ENCODE assay signal across 8 cellular contexts in genomic region chr10:102133373-102134195, GRCh38. TPM values are rescaled to one million over a fixed set of nuclear protein-coding genes. Genes with fewer than 3 reads are reported as not detected.
A peak's percentile ranks its signal among the peaks of the same experiment; 100 is the strongest.
DNase-seq lines count a peak whose midpoint lies in the region; ATAC-seq, FAIRE-seq and TF ChIP-seq lines count a peak whose summit lies in the region.

No MANE protein-coding gene starts in this region.

- H3K4me3 ChIP-seq in HL-60 (replicated peaks; ENCODE audit: insufficient read depth, low read length) = peak overlapping the region; percentile 93
- H3K4me3 ChIP-seq in SK-N-MC = peak overlapping the region; percentile 85

- no peaks in the 10 kb centered on the region for H3K9me3 ChIP-seq in SK-N-MC (ENCODE audit: low read depth, low read length)

- ATAC-seq in left ventricle myocardium superior = peak; percentile 53
- no peak for ATAC-seq in GM21447 (IDR thresholded peaks at IDR 0.05; ENCODE audit: unreplicated experiment)

- peak overlapping the region; percentile 95 for H3K9ac ChIP-seq in SK-N-MC (ENCODE audit: insufficient read length)

- peaks cover 10% of the 10 kb centered on the region for H3K36me3 ChIP-seq in SK-N-MC (ENCODE audit: insufficient read depth, low read length)

- no peak for TF ChIP-seq CTCF in HL-60 (IDR thresholded peaks at IDR 0.05; ENCODE audit: insufficient read depth, low read length)

- intact Hi-C loops in left ventricle myocardium superior (cut with micrococcal nuclease) (no loop called here), posterior cingulate gyrus (cut with DNase I) (loop anchor here (1.0 kb wide), 1 partner anchor 19 kb away; the partner anchor contains the start of gene NOLC1)

- FAIRE-seq in urothelium cell line (lab: Jason Lieb, UNC) = no peak

- H3K27ac ChIP-seq in HL-60 (replicated peaks) = peak overlapping the region; percentile 96
- peak overlapping the region; percentile 84 for H3K27ac ChIP-seq in SK-N-MC

- DNase-seq in EL (peak; percentile 84), HL-60 (ENCODE audit: low read depth in 1 of 2, low spot score in 1 of 2) (peak; percentile 80 to 87), SK-N-MC (ENCODE audit: low read depth, low spot score) (no peak), amniotic epithelial cell (ENCODE audit: low read depth) (peak; percentile 70), left ventricle myocardium superior (peak; percentile 82), posterior cingulate gyrus (peak; percentile 48 to 95 (median 69)), urothelium cell line (ENCODE audit: low spot score) (peak; percentile 71)

- H3K27me3 ChIP-seq in HL-60 (ENCODE audit: insufficient read depth, poor library complexity, severe bottlenecking) = no peaks in the 10 kb centered on the region

RNA-seq across cellular contexts. Expression of gene PPRC1, which starts 0.7 kb away (rescaled TPM):
- 13.1 TPM for total RNA-seq in left ventricle myocardium superior

RNA-seq across cellular contexts. Expression of gene LDB1, which starts 13.4 kb away (rescaled TPM):
- 70.7 TPM for total RNA-seq in left ventricle myocardium superior

RNA-seq across cellular contexts. Expression of gene NOLC1, which starts 18.6 kb away (rescaled TPM):
- total RNA-seq in left ventricle myocardium superior = 31.2 TPM
